ENCODE assay signal across 11 cellular contexts in genomic region chr1:25661043-25661807, GRCh38. TPM values are rescaled to one million over a fixed set of nuclear protein-coding genes. Genes with fewer than 3 reads are reported as not detected.
DNase-seq lines count a peak whose midpoint lies in the region; ATAC-seq, FAIRE-seq and TF ChIP-seq lines count a peak whose summit lies in the region.
"Had no signal": no experiment of that assay in that cellular context is flagged by ENCODE, and none has a peak within 500 bp of the region (broad histone marks: within the 10 kb centered on the region; RNA-seq: fewer than 3 reads in every experiment).

No MANE protein-coding gene starts in this region.

- DNase-seq in activated CD4-positive, alpha-beta T cell treated with anti-CD3 and anti-CD28 coated beads for 36 hours = no peak
- no peak for DNase-seq in activated CD4-positive, alpha-beta T cell treated with anti-CD3 and anti-CD28 coated beads for 48 hours
- DNase-seq in NCI-H69 (lab: John Stamatoyannopoulos, UW) (peak; percentile 46), epithelial cell of esophagus (ENCODE audit: low read depth) (peak; percentile 69), osteocyte (ENCODE audit: extremely low spot score, unreplicated experiment) (no peak), urothelium cell line (ENCODE audit: low spot score) (no peak)
- DNase-seq in stimulated activated effector memory CD8-positive, alpha-beta T cell treated with anti-CD3 and anti-CD28 coated beads, Interleukin-12 subunit alpha, Interleukin-12 subunit beta, amount 100 ng/mL, for 72 hours (ENCODE audit: low spot score in 2 of 2) = no peak
- DNase-seq: ACHN, NCI-H1694, tibial artery had no signal

- H3K27ac Mint-ChIP-seq in activated CD4-positive, alpha-beta T cell treated with anti-CD3 and anti-CD28 coated beads for 36 hours = peak overlapping the region; percentile 44
- peak overlapping the region; percentile 69 for H3K27ac Mint-ChIP-seq in osteocyte (ENCODE audit: unreplicated experiment)
- no peak overlapping the region for H3K27ac Mint-ChIP-seq in stimulated activated effector memory CD8-positive, alpha-beta T cell treated with anti-CD3 and anti-CD28 coated beads, Interleukin-12 subunit alpha, Interleukin-12 subunit beta, amount 100 ng/mL, for 72 hours

- TF ChIP-seq CTCF in epithelial cell of esophagus (IDR thresholded peaks at IDR 0.05; ENCODE audit: insufficient read depth, low read depth, low read length, missing control alignments) = no peak
- no peak for TF ChIP-seq CTCF in osteocyte (IDR thresholded peaks at IDR 0.05)

- intact Hi-C loops in activated CD4-positive, alpha-beta T cell treated with anti-CD3 and anti-CD28 coated beads for 36 hours (cut with DNase I, micrococcal nuclease) = no loop called here

- peaks cover 2% of the 10 kb centered on the region for H3K36me3 Mint-ChIP-seq in activated CD4-positive, alpha-beta T cell treated with anti-CD3 and anti-CD28 coated beads for 36 hours (ENCODE audit: low read depth)
- peaks cover 9% of the 10 kb centered on the region for H3K36me3 Mint-ChIP-seq in osteocyte (ENCODE audit: unreplicated experiment)
- H3K36me3 Mint-ChIP-seq in stimulated activated effector memory CD8-positive, alpha-beta T cell treated with anti-CD3 and anti-CD28 coated beads, Interleukin-12 subunit alpha, Interleukin-12 subunit beta, amount 100 ng/mL, for 72 hours = no peaks in the 10 kb centered on the region

- H3K4me1 Mint-ChIP-seq in activated CD4-positive, alpha-beta T cell treated with anti-CD3 and anti-CD28 coated beads for 36 hours = peaks cover 50% of the 10 kb centered on the region
- peaks cover 13% of the 10 kb centered on the region for H3K4me1 Mint-ChIP-seq in osteocyte (ENCODE audit: unreplicated experiment)
- H3K4me1 Mint-ChIP-seq in stimulated activated effector memory CD8-positive, alpha-beta T cell treated with anti-CD3 and anti-CD28 coated beads, Interleukin-12 subunit alpha, Interleukin-12 subunit beta, amount 100 ng/mL, for 72 hours = no peaks in the 10 kb centered on the region

- ATAC-seq in activated CD4-positive, alpha-beta T cell treated with anti-CD3 and anti-CD28 coated beads for 36 hours = no peak
- ATAC-seq in stimulated activated effector memory CD8-positive, alpha-beta T cell treated with anti-CD3 and anti-CD28 coated beads, Interleukin-12 subunit alpha, Interleukin-12 subunit beta, amount 100 ng/mL, for 72 hours = no peak
- no peak for ATAC-seq in HG03159 (IDR thresholded peaks at IDR 0.05; ENCODE audit: unreplicated experiment)

- no peaks in the 10 kb centered on the region for H3K9me3 Mint-ChIP-seq in activated CD4-positive, alpha-beta T cell treated with anti-CD3 and anti-CD28 coated beads for 36 hours (ENCODE audit: low read depth)
- H3K9me3 Mint-ChIP-seq in osteocyte (ENCODE audit: unreplicated experiment) = no peaks in the 10 kb centered on the region
- no peaks in the 10 kb centered on the region for H3K9me3 Mint-ChIP-seq in stimulated activated effector memory CD8-positive, alpha-beta T cell treated with anti-CD3 and anti-CD28 coated beads, Interleukin-12 subunit alpha, Interleukin-12 subunit beta, amount 100 ng/mL, for 72 hours

- POLR2A ChIA-PET in activated CD4-positive, alpha-beta T cell treated with anti-CD3 and anti-CD28 coated beads for 36 hours (lab: Charles Lee) = no interaction called here

- CTCF ChIA-PET in activated CD4-positive, alpha-beta T cell treated with anti-CD3 and anti-CD28 coated beads for 36 hours (lab: Charles Lee) = interaction anchor here (0.5 kb wide), 1 partner anchor 11 kb away, joined by 3 read pairs; no protein-coding TSS in a partner anchor

- H3K4me3 Mint-ChIP-seq in activated CD4-positive, alpha-beta T cell treated with anti-CD3 and anti-CD28 coated beads for 36 hours = no peak overlapping the region
- no peak overlapping the region for H3K4me3 Mint-ChIP-seq in osteocyte (ENCODE audit: unreplicated experiment)
- H3K4me3 Mint-ChIP-seq in stimulated activated effector memory CD8-positive, alpha-beta T cell treated with anti-CD3 and anti-CD28 coated beads, Interleukin-12 subunit alpha, Interleukin-12 subunit beta, amount 100 ng/mL, for 72 hours = no peak overlapping the region

- H3K4me3 ChIP-seq in epithelial cell of esophagus (ENCODE audit: low read length) = no peak overlapping the region
- H3K4me3 ChIP-seq: tibial artery had no signal

- no peaks in the 10 kb centered on the region for H3K27me3 Mint-ChIP-seq in activated CD4-positive, alpha-beta T cell treated with anti-CD3 and anti-CD28 coated beads for 36 hours
- H3K27me3 Mint-ChIP-seq in osteocyte (ENCODE audit: unreplicated experiment) = no peaks in the 10 kb centered on the region

- FAIRE-seq in urothelium cell line (lab: Jason Lieb, UNC) = no peak

RNA-seq across cellular contexts. Expression of gene MAN1C1, which starts 44.6 kb away (rescaled TPM):
- total RNA-seq in activated CD4-positive, alpha-beta T cell treated with anti-CD3 and anti-CD28 coated beads for 36 hours = 10 to 100 TPM in 1 of 2 experiments, 1 to 10 TPM in 1; 10.0 to 10.1 TPM
- 64.7 and 73.3 TPM in 2 replicates for total RNA-seq in osteocyte

Comparison
In these comparisons a context has a peak if more than half of its experiments do, and no peak if none do; other contexts are left out.
1. DNase-seq: peak in NCI-H69 (single experiment) and epithelial cell of esophagus (single experiment); none in activated CD4-positive, alpha-beta T cell treated with anti-CD3 and anti-CD28 coated beads for 36 hours (single experiment), activated CD4-positive, alpha-beta T cell treated with anti-CD3 and anti-CD28 coated beads for 48 hours (single experiment), osteocyte (single experiment), urothelium cell line (single experiment) and stimulated activated effector memory CD8-positive, alpha-beta T cell treated with anti-CD3 and anti-CD28 coated beads, Interleukin-12 subunit alpha, Interleukin-12 subunit beta, amount 100 ng/mL, for 72 hours (0 of 2).